Comparison of ENCODE assay signal across 2 cellular contexts in genomic region chr22:41334215-41334614, GRCh38.
A peak's percentile ranks its signal among the peaks of the same experiment; 100 is the strongest.
TF ChIP-seq lines count a peak whose summit lies in the region.

No MANE protein-coding gene starts in this region.

TF ChIP-seq in liver, 16 proteins besides CTCF, POLR2A, EP300 and RAD21:
- TF ChIP-seq REST (IDR thresholded peaks at IDR 0.05) (peak; percentile 59), YY1 (IDR thresholded peaks at IDR 0.05) (peak; percentile 38), SP1 (IDR thresholded peaks at IDR 0.05) (peak; percentile 39), FOXA2 (IDR thresholded peaks at IDR 0.05) (no peak), JUND (IDR thresholded peaks at IDR 0.05) (peak in 1 of 2 donors; percentile 46), RXRA (IDR thresholded peaks at IDR 0.05) (peak; percentile 63 to 95), HNF4A (conservative IDR thresholded peaks at IDR 0.05) (peak; percentile 49 to 85)
- TF ChIP-seq, protein P1, sequence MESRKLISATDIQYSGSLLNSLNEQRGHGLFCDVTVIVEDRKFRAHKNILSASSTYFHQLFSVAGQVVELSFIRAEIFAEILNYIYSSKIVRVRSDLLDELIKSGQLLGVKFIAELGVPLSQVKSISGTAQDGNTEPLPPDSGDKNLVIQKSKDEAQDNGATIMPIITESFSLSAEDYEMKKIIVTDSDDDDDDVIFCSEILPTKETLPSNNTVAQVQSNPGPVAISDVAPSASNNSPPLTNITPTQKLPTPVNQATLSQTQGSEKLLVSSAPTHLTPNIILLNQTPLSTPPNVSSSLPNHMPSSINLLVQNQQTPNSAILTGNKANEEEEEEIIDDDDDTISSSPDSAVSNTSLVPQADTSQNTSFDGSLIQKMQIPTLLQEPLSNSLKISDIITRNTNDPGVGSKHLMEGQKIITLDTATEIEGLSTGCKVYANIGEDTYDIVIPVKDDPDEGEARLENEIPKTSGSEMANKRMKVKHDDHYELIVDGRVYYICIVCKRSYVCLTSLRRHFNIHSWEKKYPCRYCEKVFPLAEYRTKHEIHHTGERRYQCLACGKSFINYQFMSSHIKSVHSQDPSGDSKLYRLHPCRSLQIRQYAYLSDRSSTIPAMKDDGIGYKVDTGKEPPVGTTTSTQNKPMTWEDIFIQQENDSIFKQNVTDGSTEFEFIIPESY (IDR thresholded peaks at IDR 0.05): no peak

TF ChIP-seq in HepG2, 621 proteins besides CTCF, POLR2A, EP300 and RAD21:
- TF ChIP-seq IKZF4 (CRISPR knock-in tag; IDR thresholded peaks at IDR 0.05; ENCODE audit: borderline replicate concordance, low read depth, not compliant biosample characterization): no peak
- TF ChIP-seq, protein P2, sequence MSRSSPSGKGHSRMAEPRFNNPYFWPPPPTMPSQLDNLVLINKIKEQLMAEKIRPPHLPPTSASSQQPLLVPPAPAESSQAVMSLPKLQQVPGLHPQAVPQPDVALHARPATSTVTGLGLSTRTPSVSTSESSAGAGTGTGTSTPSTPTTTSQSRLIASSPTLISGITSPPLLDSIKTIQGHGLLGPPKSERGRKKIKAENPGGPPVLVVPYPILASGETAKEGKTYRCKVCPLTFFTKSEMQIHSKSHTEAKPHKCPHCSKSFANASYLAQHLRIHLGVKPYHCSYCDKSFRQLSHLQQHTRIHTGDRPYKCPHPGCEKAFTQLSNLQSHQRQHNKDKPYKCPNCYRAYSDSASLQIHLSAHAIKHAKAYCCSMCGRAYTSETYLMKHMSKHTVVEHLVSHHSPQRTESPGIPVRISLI (CRISPR knock-in tag; IDR thresholded peaks at IDR 0.05; ENCODE audit: borderline replicate concordance): no peak
- no peak for TF ChIP-seq DMTF1 (CRISPR knock-in tag; IDR thresholded peaks at IDR 0.05)
- TF ChIP-seq ZSCAN20 (CRISPR knock-in tag; IDR thresholded peaks at IDR 0.05; ENCODE audit: borderline replicate concordance): no peak
- no peak for TF ChIP-seq ZNF710 (CRISPR knock-in tag; IDR thresholded peaks at IDR 0.05; ENCODE audit: borderline replicate concordance)
- no peak for TF ChIP-seq ZNF629 (CRISPR knock-in tag; conservative IDR thresholded peaks at IDR 0.05)
- TF ChIP-seq TARDBP (CRISPR knock-in tag; IDR thresholded peaks at IDR 0.05): no peak
- no peak for TF ChIP-seq JARID2 (CRISPR knock-in tag; IDR thresholded peaks at IDR 0.05; ENCODE audit: insufficient replicate concordance)
